Comparison of ENCODE assay signal across 2 cellular contexts in the genomic region with DNA sequence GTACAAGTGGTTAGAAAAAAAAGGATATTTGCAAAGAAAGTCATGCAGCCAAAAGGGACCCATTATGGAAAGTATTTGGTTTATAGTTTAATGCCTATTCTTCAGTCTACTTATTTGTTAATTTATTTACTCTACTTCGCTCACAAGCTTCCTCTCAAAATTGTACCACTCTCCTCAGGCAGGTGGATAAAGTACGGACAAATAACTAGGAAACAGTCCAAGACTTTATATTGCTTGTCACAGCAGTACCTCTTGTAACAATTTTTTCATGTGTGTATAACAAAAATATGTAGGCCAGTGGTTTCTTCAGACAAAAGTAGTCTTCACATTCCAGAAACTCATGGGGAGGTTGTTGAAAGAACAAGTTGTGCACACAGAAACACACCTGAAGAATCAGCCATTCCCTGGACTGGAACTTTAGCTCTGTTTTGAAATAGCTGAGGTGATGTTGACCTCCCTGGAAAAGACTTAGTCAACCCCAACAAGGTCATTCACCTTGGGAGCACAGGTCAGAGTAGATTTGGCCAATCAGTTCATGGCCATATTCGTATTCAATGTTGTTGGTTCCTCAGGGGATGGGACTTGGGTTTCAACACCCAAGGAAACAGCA.
TF ChIP-seq lines count a peak whose summit lies in the region.

No MANE protein-coding gene starts in this region.

TF ChIP-seq in GM23338, 12 proteins besides CTCF, POLR2A, EP300 and RAD21 (continued from another document):
- no peak for TF ChIP-seq EZH2phosphoT487 (IDR thresholded peaks at IDR 0.05; ENCODE audit: unreplicated experiment)
- TF ChIP-seq, protein P1, sequence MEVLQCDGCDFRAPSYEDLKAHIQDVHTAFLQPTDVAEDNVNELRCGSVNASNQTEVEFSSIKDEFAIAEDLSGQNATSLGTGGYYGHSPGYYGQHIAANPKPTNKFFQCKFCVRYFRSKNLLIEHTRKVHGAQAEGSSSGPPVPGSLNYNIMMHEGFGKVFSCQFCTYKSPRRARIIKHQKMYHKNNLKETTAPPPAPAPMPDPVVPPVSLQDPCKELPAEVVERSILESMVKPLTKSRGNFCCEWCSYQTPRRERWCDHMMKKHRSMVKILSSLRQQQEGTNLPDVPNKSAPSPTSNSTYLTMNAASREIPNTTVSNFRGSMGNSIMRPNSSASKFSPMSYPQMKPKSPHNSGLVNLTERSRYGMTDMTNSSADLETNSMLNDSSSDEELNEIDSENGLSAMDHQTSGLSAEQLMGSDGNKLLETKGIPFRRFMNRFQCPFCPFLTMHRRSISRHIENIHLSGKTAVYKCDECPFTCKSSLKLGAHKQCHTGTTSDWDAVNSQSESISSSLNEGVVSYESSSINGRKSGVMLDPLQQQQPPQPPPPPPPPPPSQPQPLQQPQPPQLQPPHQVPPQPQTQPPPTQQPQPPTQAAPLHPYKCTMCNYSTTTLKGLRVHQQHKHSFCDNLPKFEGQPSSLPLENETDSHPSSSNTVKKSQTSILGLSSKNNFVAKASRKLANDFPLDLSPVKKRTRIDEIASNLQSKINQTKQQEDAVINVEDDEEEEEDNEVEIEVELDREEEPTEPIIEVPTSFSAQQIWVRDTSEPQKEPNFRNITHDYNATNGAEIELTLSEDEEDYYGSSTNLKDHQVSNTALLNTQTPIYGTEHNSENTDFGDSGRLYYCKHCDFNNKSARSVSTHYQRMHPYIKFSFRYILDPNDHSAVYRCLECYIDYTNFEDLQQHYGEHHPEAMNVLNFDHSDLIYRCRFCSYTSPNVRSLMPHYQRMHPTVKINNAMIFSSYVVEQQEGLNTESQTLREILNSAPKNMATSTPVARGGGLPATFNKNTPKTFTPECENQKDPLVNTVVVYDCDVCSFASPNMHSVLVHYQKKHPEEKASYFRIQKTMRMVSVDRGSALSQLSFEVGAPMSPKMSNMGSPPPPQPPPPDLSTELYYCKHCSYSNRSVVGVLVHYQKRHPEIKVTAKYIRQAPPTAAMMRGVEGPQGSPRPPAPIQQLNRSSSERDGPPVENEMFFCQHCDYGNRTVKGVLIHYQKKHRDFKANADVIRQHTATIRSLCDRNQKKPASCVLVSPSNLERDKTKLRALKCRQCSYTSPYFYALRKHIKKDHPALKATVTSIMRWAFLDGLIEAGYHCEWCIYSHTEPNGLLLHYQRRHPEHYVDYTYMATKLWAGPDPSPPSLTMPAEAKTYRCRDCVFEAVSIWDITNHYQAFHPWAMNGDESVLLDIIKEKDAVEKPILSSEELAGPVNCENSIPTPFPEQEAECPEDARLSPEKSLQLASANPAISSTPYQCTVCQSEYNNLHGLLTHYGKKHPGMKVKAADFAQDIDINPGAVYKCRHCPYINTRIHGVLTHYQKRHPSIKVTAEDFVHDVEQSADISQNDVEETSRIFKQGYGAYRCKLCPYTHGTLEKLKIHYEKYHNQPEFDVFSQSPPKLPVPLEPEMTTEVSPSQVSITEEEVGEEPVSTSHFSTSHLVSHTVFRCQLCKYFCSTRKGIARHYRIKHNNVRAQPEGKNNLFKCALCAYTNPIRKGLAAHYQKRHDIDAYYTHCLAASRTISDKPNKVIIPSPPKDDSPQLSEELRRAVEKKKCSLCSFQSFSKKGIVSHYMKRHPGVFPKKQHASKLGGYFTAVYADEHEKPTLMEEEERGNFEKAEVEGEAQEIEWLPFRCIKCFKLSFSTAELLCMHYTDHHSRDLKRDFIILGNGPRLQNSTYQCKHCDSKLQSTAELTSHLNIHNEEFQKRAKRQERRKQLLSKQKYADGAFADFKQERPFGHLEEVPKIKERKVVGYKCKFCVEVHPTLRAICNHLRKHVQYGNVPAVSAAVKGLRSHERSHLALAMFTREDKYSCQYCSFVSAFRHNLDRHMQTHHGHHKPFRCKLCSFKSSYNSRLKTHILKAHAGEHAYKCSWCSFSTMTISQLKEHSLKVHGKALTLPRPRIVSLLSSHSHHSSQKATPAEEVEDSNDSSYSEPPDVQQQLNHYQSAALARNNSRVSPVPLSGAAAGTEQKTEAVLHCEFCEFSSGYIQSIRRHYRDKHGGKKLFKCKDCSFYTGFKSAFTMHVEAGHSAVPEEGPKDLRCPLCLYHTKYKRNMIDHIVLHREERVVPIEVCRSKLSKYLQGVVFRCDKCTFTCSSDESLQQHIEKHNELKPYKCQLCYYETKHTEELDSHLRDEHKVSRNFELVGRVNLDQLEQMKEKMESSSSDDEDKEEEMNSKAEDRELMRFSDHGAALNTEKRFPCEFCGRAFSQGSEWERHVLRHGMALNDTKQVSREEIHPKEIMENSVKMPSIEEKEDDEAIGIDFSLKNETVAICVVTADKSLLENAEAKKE (CRISPR knock-in tag; IDR thresholded peaks at IDR 0.05): no peak
- no peak for TF ChIP-seq EZH2 (IDR thresholded peaks at IDR 0.05; ENCODE audit: low read depth, unreplicated experiment)
- TF ChIP-seq, protein P2, sequence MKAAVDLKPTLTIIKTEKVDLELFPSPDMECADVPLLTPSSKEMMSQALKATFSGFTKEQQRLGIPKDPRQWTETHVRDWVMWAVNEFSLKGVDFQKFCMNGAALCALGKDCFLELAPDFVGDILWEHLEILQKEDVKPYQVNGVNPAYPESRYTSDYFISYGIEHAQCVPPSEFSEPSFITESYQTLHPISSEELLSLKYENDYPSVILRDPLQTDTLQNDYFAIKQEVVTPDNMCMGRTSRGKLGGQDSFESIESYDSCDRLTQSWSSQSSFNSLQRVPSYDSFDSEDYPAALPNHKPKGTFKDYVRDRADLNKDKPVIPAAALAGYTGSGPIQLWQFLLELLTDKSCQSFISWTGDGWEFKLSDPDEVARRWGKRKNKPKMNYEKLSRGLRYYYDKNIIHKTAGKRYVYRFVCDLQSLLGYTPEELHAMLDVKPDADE (IDR thresholded peaks at IDR 0.05): no peak
- TF ChIP-seq, protein P3, sequence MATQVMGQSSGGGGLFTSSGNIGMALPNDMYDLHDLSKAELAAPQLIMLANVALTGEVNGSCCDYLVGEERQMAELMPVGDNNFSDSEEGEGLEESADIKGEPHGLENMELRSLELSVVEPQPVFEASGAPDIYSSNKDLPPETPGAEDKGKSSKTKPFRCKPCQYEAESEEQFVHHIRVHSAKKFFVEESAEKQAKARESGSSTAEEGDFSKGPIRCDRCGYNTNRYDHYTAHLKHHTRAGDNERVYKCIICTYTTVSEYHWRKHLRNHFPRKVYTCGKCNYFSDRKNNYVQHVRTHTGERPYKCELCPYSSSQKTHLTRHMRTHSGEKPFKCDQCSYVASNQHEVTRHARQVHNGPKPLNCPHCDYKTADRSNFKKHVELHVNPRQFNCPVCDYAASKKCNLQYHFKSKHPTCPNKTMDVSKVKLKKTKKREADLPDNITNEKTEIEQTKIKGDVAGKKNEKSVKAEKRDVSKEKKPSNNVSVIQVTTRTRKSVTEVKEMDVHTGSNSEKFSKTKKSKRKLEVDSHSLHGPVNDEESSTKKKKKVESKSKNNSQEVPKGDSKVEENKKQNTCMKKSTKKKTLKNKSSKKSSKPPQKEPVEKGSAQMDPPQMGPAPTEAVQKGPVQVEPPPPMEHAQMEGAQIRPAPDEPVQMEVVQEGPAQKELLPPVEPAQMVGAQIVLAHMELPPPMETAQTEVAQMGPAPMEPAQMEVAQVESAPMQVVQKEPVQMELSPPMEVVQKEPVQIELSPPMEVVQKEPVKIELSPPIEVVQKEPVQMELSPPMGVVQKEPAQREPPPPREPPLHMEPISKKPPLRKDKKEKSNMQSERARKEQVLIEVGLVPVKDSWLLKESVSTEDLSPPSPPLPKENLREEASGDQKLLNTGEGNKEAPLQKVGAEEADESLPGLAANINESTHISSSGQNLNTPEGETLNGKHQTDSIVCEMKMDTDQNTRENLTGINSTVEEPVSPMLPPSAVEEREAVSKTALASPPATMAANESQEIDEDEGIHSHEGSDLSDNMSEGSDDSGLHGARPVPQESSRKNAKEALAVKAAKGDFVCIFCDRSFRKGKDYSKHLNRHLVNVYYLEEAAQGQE (IDR thresholded peaks at IDR 0.05; ENCODE audit: unreplicated experiment): no peak
TF ChIP-seq in GM23338: peak in this region for 0.

TF ChIP-seq in IMR-90, 13 proteins besides CTCF, POLR2A, EP300 and RAD21 (continued from another document):
- TF ChIP-seq, protein P4, sequence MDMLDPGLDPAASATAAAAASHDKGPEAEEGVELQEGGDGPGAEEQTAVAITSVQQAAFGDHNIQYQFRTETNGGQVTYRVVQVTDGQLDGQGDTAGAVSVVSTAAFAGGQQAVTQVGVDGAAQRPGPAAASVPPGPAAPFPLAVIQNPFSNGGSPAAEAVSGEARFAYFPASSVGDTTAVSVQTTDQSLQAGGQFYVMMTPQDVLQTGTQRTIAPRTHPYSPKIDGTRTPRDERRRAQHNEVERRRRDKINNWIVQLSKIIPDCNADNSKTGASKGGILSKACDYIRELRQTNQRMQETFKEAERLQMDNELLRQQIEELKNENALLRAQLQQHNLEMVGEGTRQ (IDR thresholded peaks at IDR 0.05; ENCODE audit: low read depth, low read length): no peak
- no peak for TF ChIP-seq CHD1 (IDR thresholded peaks at IDR 0.05; ENCODE audit: low read depth, low read length)
